ENCODE assay signal across 2 cellular contexts in the genomic region with DNA sequence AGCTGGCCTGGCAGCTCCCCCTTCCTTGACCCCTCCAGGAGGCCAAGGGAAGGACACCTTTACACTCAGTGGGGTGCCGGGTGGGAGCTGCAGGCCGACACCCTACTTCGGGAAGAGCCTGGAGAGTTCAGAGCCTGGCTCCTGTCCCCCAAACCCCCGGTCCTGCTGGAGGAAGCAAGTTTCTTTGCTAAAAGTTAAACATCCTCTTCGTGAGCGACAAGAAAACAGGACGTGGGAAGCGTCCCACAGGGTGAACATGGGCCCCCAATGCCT.
TF ChIP-seq lines count a peak whose summit lies in the region.

No MANE protein-coding gene starts in this region.

TF ChIP-seq in IMR-90, 13 proteins besides CTCF, POLR2A, EP300 and RAD21:
- TF ChIP-seq NFE2L2 (IDR thresholded peaks at IDR 0.05; ENCODE audit: low read depth, low read length) (no peak), MXI1 (IDR thresholded peaks at IDR 0.05; ENCODE audit: borderline replicate concordance, low read depth, low read length) (no peak), MAZ (IDR thresholded peaks at IDR 0.05; ENCODE audit: borderline replicate concordance, low read depth, low read length) (no peak), BHLHE40 (IDR thresholded peaks at IDR 0.05; ENCODE audit: low read depth, low read length) (no peak), MAFK (IDR thresholded peaks at IDR 0.05; ENCODE audit: low read depth, low read length) (no peak), FOS (IDR thresholded peaks at IDR 0.05; ENCODE audit: low read depth, low read length) (no peak), SMC3 (IDR thresholded peaks at IDR 0.05; ENCODE audit: low read depth, low read length) (no peak), RFX5 (IDR thresholded peaks at IDR 0.05; ENCODE audit: low read depth, low read length) (no peak), RCOR1 (IDR thresholded peaks at IDR 0.05; ENCODE audit: insufficient replicate concordance, low read length) (no peak), CHD1 (IDR thresholded peaks at IDR 0.05; ENCODE audit: low read depth, low read length) (no peak), CEBPB (IDR thresholded peaks at IDR 0.05; ENCODE audit: low read depth, low read length) (no peak)
- TF ChIP-seq, protein P1, sequence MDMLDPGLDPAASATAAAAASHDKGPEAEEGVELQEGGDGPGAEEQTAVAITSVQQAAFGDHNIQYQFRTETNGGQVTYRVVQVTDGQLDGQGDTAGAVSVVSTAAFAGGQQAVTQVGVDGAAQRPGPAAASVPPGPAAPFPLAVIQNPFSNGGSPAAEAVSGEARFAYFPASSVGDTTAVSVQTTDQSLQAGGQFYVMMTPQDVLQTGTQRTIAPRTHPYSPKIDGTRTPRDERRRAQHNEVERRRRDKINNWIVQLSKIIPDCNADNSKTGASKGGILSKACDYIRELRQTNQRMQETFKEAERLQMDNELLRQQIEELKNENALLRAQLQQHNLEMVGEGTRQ (IDR thresholded peaks at IDR 0.05; ENCODE audit: low read depth, low read length): no peak
- TF ChIP-seq, protein P2, sequence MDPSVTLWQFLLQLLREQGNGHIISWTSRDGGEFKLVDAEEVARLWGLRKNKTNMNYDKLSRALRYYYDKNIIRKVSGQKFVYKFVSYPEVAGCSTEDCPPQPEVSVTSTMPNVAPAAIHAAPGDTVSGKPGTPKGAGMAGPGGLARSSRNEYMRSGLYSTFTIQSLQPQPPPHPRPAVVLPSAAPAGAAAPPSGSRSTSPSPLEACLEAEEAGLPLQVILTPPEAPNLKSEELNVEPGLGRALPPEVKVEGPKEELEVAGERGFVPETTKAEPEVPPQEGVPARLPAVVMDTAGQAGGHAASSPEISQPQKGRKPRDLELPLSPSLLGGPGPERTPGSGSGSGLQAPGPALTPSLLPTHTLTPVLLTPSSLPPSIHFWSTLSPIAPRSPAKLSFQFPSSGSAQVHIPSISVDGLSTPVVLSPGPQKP (IDR thresholded peaks at IDR 0.05; ENCODE audit: borderline replicate concordance, low read depth, low read length): no peak

TF ChIP-seq in H1, 55 proteins besides CTCF, POLR2A, EP300 and RAD21:
- TF ChIP-seq TBP (IDR thresholded peaks at IDR 0.05; ENCODE audit: low read depth, low read length): no peak
- no peak for TF ChIP-seq CBX5 (IDR thresholded peaks at IDR 0.05; ENCODE audit: low read depth, low read length)
